ENCODE assay signal across 1 cellular context in the genomic region with DNA sequence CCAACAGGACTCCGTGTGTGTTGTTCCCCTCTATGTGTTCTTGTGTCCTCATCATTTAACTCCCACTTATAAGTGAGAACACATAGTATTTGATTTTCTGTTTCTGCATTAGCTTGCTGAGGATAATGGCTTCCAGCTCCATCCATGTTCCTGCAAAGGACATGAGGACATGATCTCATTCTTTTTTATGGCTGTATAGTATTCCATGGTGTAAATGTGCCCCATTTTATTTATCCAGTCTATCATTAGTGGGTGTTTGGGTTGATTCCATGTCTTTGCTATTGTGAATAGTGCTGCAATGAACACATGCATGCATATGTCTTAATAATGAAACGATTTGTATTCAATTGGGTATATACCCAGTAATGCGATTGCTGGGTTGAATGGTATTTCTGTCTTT.
TF ChIP-seq lines count a peak whose summit lies in the region.

No MANE protein-coding gene starts in this region.

TF ChIP-seq in WTC11, 78 proteins besides CTCF, POLR2A, EP300 and RAD21 (continued from another document):
- TF ChIP-seq, protein P1, sequence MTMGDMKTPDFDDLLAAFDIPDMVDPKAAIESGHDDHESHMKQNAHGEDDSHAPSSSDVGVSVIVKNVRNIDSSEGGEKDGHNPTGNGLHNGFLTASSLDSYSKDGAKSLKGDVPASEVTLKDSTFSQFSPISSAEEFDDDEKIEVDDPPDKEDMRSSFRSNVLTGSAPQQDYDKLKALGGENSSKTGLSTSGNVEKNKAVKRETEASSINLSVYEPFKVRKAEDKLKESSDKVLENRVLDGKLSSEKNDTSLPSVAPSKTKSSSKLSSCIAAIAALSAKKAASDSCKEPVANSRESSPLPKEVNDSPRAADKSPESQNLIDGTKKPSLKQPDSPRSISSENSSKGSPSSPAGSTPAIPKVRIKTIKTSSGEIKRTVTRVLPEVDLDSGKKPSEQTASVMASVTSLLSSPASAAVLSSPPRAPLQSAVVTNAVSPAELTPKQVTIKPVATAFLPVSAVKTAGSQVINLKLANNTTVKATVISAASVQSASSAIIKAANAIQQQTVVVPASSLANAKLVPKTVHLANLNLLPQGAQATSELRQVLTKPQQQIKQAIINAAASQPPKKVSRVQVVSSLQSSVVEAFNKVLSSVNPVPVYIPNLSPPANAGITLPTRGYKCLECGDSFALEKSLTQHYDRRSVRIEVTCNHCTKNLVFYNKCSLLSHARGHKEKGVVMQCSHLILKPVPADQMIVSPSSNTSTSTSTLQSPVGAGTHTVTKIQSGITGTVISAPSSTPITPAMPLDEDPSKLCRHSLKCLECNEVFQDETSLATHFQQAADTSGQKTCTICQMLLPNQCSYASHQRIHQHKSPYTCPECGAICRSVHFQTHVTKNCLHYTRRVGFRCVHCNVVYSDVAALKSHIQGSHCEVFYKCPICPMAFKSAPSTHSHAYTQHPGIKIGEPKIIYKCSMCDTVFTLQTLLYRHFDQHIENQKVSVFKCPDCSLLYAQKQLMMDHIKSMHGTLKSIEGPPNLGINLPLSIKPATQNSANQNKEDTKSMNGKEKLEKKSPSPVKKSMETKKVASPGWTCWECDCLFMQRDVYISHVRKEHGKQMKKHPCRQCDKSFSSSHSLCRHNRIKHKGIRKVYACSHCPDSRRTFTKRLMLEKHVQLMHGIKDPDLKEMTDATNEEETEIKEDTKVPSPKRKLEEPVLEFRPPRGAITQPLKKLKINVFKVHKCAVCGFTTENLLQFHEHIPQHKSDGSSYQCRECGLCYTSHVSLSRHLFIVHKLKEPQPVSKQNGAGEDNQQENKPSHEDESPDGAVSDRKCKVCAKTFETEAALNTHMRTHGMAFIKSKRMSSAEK (CRISPR knock-in tag; IDR thresholded peaks at IDR 0.05; ENCODE audit: borderline replicate concordance): no peak
